In genomic region chr9:133214276-133214675, GRCh38 we compare ENCODE assay signal across 11 cellular contexts. TPM values are rescaled to one million over a fixed set of nuclear protein-coding genes. Genes with fewer than 3 reads are reported as not detected.
DNase-seq lines count a peak whose midpoint lies in the region; ATAC-seq, FAIRE-seq and TF ChIP-seq lines count a peak whose summit lies in the region.
"Not testable (repeated sequence)": the region's sequence is repeated elsewhere in the genome, so short reads cannot be mapped to it uniquely, and the experiment has no call there.
"Had no signal": no experiment of that assay in that cellular context is flagged by ENCODE, and none has a peak within 500 bp of the region (broad histone marks: within the 10 kb centered on the region; RNA-seq: fewer than 3 reads in every experiment).

No MANE protein-coding gene starts in this region.

- H3K27me3 ChIP-seq in BE2C; PC-3 (ENCODE audit: low read length); hepatocyte: not testable (repeated sequence)
- peaks cover 38% of the 10 kb centered on the region for H3K27me3 ChIP-seq in HCT116 (ENCODE audit: insufficient read depth, low read length)

- H4K20me1 ChIP-seq in HCT116 (ENCODE audit: insufficient read depth); PC-3 (ENCODE audit: low read length); hepatocyte (ENCODE audit: insufficient read depth, poor library complexity, severe bottlenecking): not testable (repeated sequence)

- RAD21 ChIA-PET in HCT116 (lab: Charles Lee; ENCODE audit: low non-redundant PET in 1 of 2, low total read pairs in 2 of 2, uncharacterized antibody in 2 of 2, unreplicated experiment in 2 of 2), result not testable (repeated sequence)

- peak overlapping the region; percentile 58 for H3K4me2 ChIP-seq in HCT116 (ENCODE audit: low read length)
- H3K4me2 ChIP-seq in PC-3 (ENCODE audit: low read length), result peak overlapping the region; percentile 54
- not testable (repeated sequence) for H3K4me2 ChIP-seq in hepatocyte

- peak overlapping the region; percentile 71 for H2AFZ ChIP-seq in HCT116 (ENCODE audit: low read depth, low read length, poor library complexity, severe bottlenecking)
- H2AFZ ChIP-seq in PC-3 (ENCODE audit: low read length); hepatocyte: not testable (repeated sequence)

- POLR2A ChIA-PET in HCT116 (lab: Charles Lee); PC-3 (lab: Charles Lee; ENCODE audit: unreplicated experiment): not testable (repeated sequence)

- not testable (repeated sequence) for TF ChIP-seq POLR2A in HCT116 (IDR thresholded peaks at IDR 0.05; ENCODE audit: borderline replicate concordance, extremely low read depth, insufficient read depth, insufficient read length)

- peaks cover 11% of the 10 kb centered on the region for H3K4me1 ChIP-seq in BE2C
- H3K4me1 ChIP-seq in HCT116 (ENCODE audit: control insufficient read depth in 1 of 2, insufficient read depth in 2 of 2, low read length in 2 of 2), result peaks cover 0 to 24% of the 10 kb centered on the region in 2 experiments; a peak in 2 of 4 replicates
- peaks cover 49% of the 10 kb centered on the region for H3K4me1 ChIP-seq in PC-3 (ENCODE audit: insufficient read depth, low read length)
- not testable (repeated sequence) for H3K4me1 ChIP-seq in hepatocyte (ENCODE audit: insufficient read depth)

- not testable (repeated sequence) for H3K9ac ChIP-seq in HCT116 (ENCODE audit: low read length); PC-3 (ENCODE audit: low read length)

- FAIRE-seq in urothelium cell line (lab: Jason Lieb, UNC), result peak; percentile 40

- CTCF ChIA-PET in HCT116 (lab: Charles Lee), result interaction anchor here (1.6 to 1.8 kb wide), 2 partner anchors 26 to 28 kb away, joined by 3 to 8 read pairs; no protein-coding TSS in a partner anchor
- CTCF ChIA-PET in PC-3 (lab: Charles Lee), result not testable (repeated sequence)

- not testable (repeated sequence) for H3K4me3 ChIP-seq in BE2C (ENCODE audit: low read depth, low read length); HCT116 (replicated peaks in 1 of 2; ENCODE audit: low read depth in 1 of 2, low read length in 2 of 2); PC-3 (ENCODE audit: low read length); epithelial cell of esophagus (ENCODE audit: low read length); hepatocyte

- H3K9me3 ChIP-seq in BE2C; HCT116 (ENCODE audit: control insufficient read depth in 1 of 2, insufficient read depth in 1 of 2, low read depth in 1 of 2, low read length in 2 of 2); PC-3 (ENCODE audit: low read length); hepatocyte (ENCODE audit: low read depth): not testable (repeated sequence)

- DNase-seq in BE2C (peak; percentile 56), HCT116 (ENCODE audit: low read depth, low spot score) (peak; percentile 12), PC-3 (peak; percentile 68), SW480 (ENCODE audit: low spot score) (peak; percentile 62), epithelial cell of esophagus (ENCODE audit: low read depth) (peak; percentile 38), hepatocyte (ENCODE audit: low spot score) (peak; percentile 29), omental fat pad (ENCODE audit: low spot score) (peak; percentile 16), urothelium cell line (ENCODE audit: low spot score) (peak; percentile 50)

- TF ChIP-seq RAD21 in HCT116 (IDR thresholded peaks at IDR 0.05; ENCODE audit: low read depth), result not testable (repeated sequence)

- not testable (repeated sequence) for TF ChIP-seq CTCF in BE2C (IDR thresholded peaks at IDR 0.05; ENCODE audit: low read depth, low read length); HCT116 (IDR thresholded peaks at IDR 0.05 in 2 of 3, conservative IDR thresholded peaks at IDR 0.05 in 1 of 3; ENCODE audit: borderline replicate concordance in 1 of 3, insufficient read depth in 1 of 3, low read depth in 2 of 3, low read length in 2 of 3); PC-3 (conservative IDR thresholded peaks at IDR 0.05; ENCODE audit: low read depth, low read length); epithelial cell of esophagus (IDR thresholded peaks at IDR 0.05; ENCODE audit: insufficient read depth, low read depth, low read length, missing control alignments); hepatocyte (IDR thresholded peaks at IDR 0.05; ENCODE audit: poor library complexity); omental fat pad (IDR thresholded peaks at IDR 0.05)

- not testable (repeated sequence) for H3F3A ChIP-seq in PC-3 (ENCODE audit: low read length, unreplicated experiment)

- H3K27ac ChIP-seq in HCT116 (ENCODE audit: low read depth, low read length); hepatocyte: not testable (repeated sequence)
- H3K27ac ChIP-seq in PC-3 (ENCODE audit: low read length), result peak overlapping the region; percentile 78

- H3K36me3 ChIP-seq in BE2C; HCT116 (ENCODE audit: control insufficient read depth in 1 of 2, insufficient read depth in 2 of 2, low read length in 2 of 2); PC-3 (ENCODE audit: low read depth, low read length); hepatocyte (replicated peaks; ENCODE audit: insufficient read depth, low read depth): not testable (repeated sequence)

- H3K79me2 ChIP-seq in HCT116 (ENCODE audit: insufficient read depth, low read length); PC-3 (ENCODE audit: low read length); hepatocyte: not testable (repeated sequence)

- H3K9me2 ChIP-seq in HCT116 (ENCODE audit: insufficient read depth); PC-3 (replicated peaks; ENCODE audit: low read length); hepatocyte (replicated peaks; ENCODE audit: insufficient read depth): not testable (repeated sequence)

- not testable (repeated sequence) for BruUV-seq in HCT116 (replicated peaks; lab: Mats Ljungman, UMichigan); PC-3 (replicated peaks; lab: Mats Ljungman, UMichigan)

- 28% methylated on average over 4 of the region's 4 CpGs for WGBS in hepatocyte (ENCODE audit: low lambda C conversion rate, missing lambda C conversion rate)

- intact Hi-C loops in HCT116 (cut with micrococcal nuclease); PC-3 (cut with micrococcal nuclease): not testable (repeated sequence)

- ATAC-seq in HCT116, result peak; percentile 80
- peak; percentile 57 for ATAC-seq in PC-3
- ATAC-seq in omental fat pad (ENCODE audit: low FRiP score), result peak; percentile 95

TF ChIP-seq in HCT116, 20 proteins besides CTCF, POLR2A, EP300 and RAD21:
- peak; percentile 66 for TF ChIP-seq FOSL1 (IDR thresholded peaks at IDR 0.05; ENCODE audit: low read depth)
- TF ChIP-seq JUND (IDR thresholded peaks at IDR 0.05), result peak; percentile 50

RNA-seq across cellular contexts. Expression of gene OBP2B, which starts 5.2 kb away (rescaled TPM):
- polyA plus RNA-seq in BE2C (2012; ENCODE audit: insufficient read depth, insufficient read length, low read depth), result not detected
- total RNA-seq in HCT116 (2021; ENCODE audit: unreplicated experiment) (not detected), PC-3 (2014; rRNA removed) (not detected in 2 replicates), hepatocyte (not detected in 2 replicates), omental fat pad (not detected)
- not detected in 2 replicates for polyA plus RNA-seq in HCT116 (2012)
- not detected in 2 replicates for polyA plus RNA-seq in hepatocyte
- total RNA-seq: A673; CD8-positive, alpha-beta memory T cell; Right ventricle myocardium superior had no signal
- polyA plus RNA-seq: CD8-positive, alpha-beta memory T cell had no signal

RNA-seq across cellular contexts. Expression of gene GBGT1, which starts 50.6 kb away (rescaled TPM):
- 7.4 TPM for polyA plus RNA-seq in BE2C (2012; ENCODE audit: insufficient read depth, insufficient read length, low read depth)
- total RNA-seq in HCT116 (2021; ENCODE audit: unreplicated experiment), result 0.34 TPM
- not detected in 2 replicates for polyA plus RNA-seq in HCT116 (2012)
- total RNA-seq in PC-3 (2014; rRNA removed), result not detected in 2 replicates
- total RNA-seq in hepatocyte, result 10.1 and 15.5 TPM in 2 replicates
- 4.0 and 5.8 TPM in 2 replicates for polyA plus RNA-seq in hepatocyte
- total RNA-seq in omental fat pad, result 10 to 100 TPM; 23.4 to 29.1 (median 26.9) TPM
- polyA plus RNA-seq: CD8-positive, alpha-beta memory T cell had no signal

Comparison
In these comparisons a context has a peak if more than half of its experiments do, and no peak if none do; other contexts are left out.
1. DNase-seq: peak in every context shown above with its lines; median percentile 68 in PC-3; 62 in SW480; 56 in BE2C; 50 in urothelium cell line; 38 in epithelial cell of esophagus; 29 in hepatocyte; 16 in omental fat pad; 12 in HCT116.